Comparison of ENCODE assay signal across 15 cellular contexts in genomic region chr20:14829897-14830296, GRCh38.
DNase-seq lines count a peak whose midpoint lies in the region; ATAC-seq and TF ChIP-seq lines count a peak whose summit lies in the region.
"Had no signal": no experiment of that assay in that cellular context is flagged by ENCODE, and none has a peak within 500 bp of the region (broad histone marks: within the 10 kb centered on the region; RNA-seq: fewer than 3 reads in every experiment).

No MANE protein-coding gene starts in this region.

- H3K27ac Mint-ChIP-seq in osteocyte (ENCODE audit: unreplicated experiment) = no peak overlapping the region

- intact Hi-C loops in ascending aorta (cut with DNase I) = no loop called here

- no peaks in the 10 kb centered on the region for H3K9me3 ChIP-seq in OCI-LY3 (ENCODE audit: insufficient read depth, low read length)
- no peaks in the 10 kb centered on the region for H3K9me3 ChIP-seq in ascending aorta
- H3K9me3 ChIP-seq: SK-N-SH, stomach had no signal

- H3K27me3 ChIP-seq in OCI-LY3 (ENCODE audit: low read depth, low read length) (peaks cover 48% of the 10 kb centered on the region), ascending aorta (no peaks in the 10 kb centered on the region)
- H3K27me3 ChIP-seq: cardiac muscle cell, stomach had no signal

- H3K4me3 ChIP-seq in OCI-LY3 (ENCODE audit: low read length) (peak overlapping the region; percentile 25; the same call in 1 of the 2 replicates), ascending aorta (no peak overlapping the region)
- H3K4me3 ChIP-seq: cardiac muscle cell, smooth muscle cell, stomach had no signal

- peak overlapping the region; percentile 59 for H3K4me2 ChIP-seq in OCI-LY3 (ENCODE audit: low read length)
- H3K4me2 ChIP-seq: SK-N-SH, smooth muscle cell had no signal

- no peak overlapping the region for H3K9ac ChIP-seq in OCI-LY3 (ENCODE audit: low read length)
- H3K9ac ChIP-seq: SK-N-SH had no signal

- no peaks in the 10 kb centered on the region for H3K36me3 Mint-ChIP-seq in osteocyte (ENCODE audit: unreplicated experiment)

- no peak for TF ChIP-seq CTCF in OCI-LY3 (IDR thresholded peaks at IDR 0.05; ENCODE audit: low read depth, low read length)
- TF ChIP-seq CTCF in ascending aorta (IDR thresholded peaks at IDR 0.05) = no peak
- no peak for TF ChIP-seq CTCF in osteocyte (IDR thresholded peaks at IDR 0.05)

- peaks cover 5% of the 10 kb centered on the region for H4K20me1 ChIP-seq in OCI-LY3 (ENCODE audit: insufficient read depth, low read length)

- no peak for DNase-seq in ascending aorta (ENCODE audit: low spot score in 2 of 2)
- DNase-seq in NCI-H2227 (lab: John Stamatoyannopoulos, UW; ENCODE audit: unreplicated experiment) = no peak
- no peak for DNase-seq in glomerular visceral epithelial cell (ENCODE audit: extremely low spot score)
- no peak for DNase-seq in osteocyte (ENCODE audit: extremely low spot score, unreplicated experiment)
- DNase-seq: COR-L47, foreskin melanocyte, SK-N-SH, stomach had no signal

- no peaks in the 10 kb centered on the region for H3K4me1 Mint-ChIP-seq in osteocyte (ENCODE audit: unreplicated experiment)

- peak; percentile 63 for ATAC-seq in GM18909 (IDR thresholded peaks at IDR 0.05; ENCODE audit: poor library complexity, unreplicated experiment)
- peak; percentile 55 for ATAC-seq in HG02610 (IDR thresholded peaks at IDR 0.05; ENCODE audit: unreplicated experiment)
- peak; percentile 46 for ATAC-seq in HG03520 (IDR thresholded peaks at IDR 0.05; ENCODE audit: unreplicated experiment)
- ATAC-seq: HCT116 had no signal

- H2AFZ ChIP-seq in OCI-LY3 (ENCODE audit: low read depth, low read length) = no peak overlapping the region

- no peaks in the 10 kb centered on the region for H3K79me2 ChIP-seq in OCI-LY3 (ENCODE audit: low read length)

- H3K36me3 ChIP-seq in OCI-LY3 (replicated peaks; ENCODE audit: low read depth, low read length) (no peaks in the 10 kb centered on the region), ascending aorta (no peaks in the 10 kb centered on the region)
- H3K36me3 ChIP-seq: cardiac muscle cell, stomach had no signal

- no peaks in the 10 kb centered on the region for H3K9me3 Mint-ChIP-seq in osteocyte (ENCODE audit: unreplicated experiment)

- H3K27ac ChIP-seq in OCI-LY3 (ENCODE audit: low read length) (peak overlapping the region; percentile 56), ascending aorta (no peak overlapping the region)
- H3K27ac ChIP-seq: cardiac muscle cell, stomach had no signal

- H3K4me1 ChIP-seq in OCI-LY3 (ENCODE audit: low read length) (peaks cover 45% of the 10 kb centered on the region), ascending aorta (no peaks in the 10 kb centered on the region)
- H3K4me1 ChIP-seq: stomach had no signal

- H3K27me3 Mint-ChIP-seq in osteocyte (ENCODE audit: unreplicated experiment) = peaks cover 2% of the 10 kb centered on the region

- H3K4me3 Mint-ChIP-seq in osteocyte (ENCODE audit: unreplicated experiment) = no peak overlapping the region
